Comparison of ENCODE assay signal across 1 cellular context in genomic region chr12:93743229-93743998, GRCh38.
TF ChIP-seq lines count a peak whose summit lies in the region.

No MANE protein-coding gene starts in this region.

TF ChIP-seq in H1, 55 proteins besides CTCF, POLR2A, EP300 and RAD21:
- TF ChIP-seq CEBPB (IDR thresholded peaks at IDR 0.05; ENCODE audit: low read depth, low read length) (no peak), SP1 (IDR thresholded peaks at IDR 0.05; ENCODE audit: low read depth, low read length) (no peak), NRF1 (IDR thresholded peaks at IDR 0.05; ENCODE audit: low read depth, low read length) (no peak), POU5F1 (IDR thresholded peaks at IDR 0.05; ENCODE audit: low read depth, low read length) (no peak), TAF1 (IDR thresholded peaks at IDR 0.05; ENCODE audit: low read depth, low read length) (no peak), CREB1 (IDR thresholded peaks at IDR 0.05) (no peak), GTF2F1 (IDR thresholded peaks at IDR 0.05; ENCODE audit: borderline replicate concordance, low read depth, low read length) (no peak), KDM4A (IDR thresholded peaks at IDR 0.05; ENCODE audit: low read depth, low read length, severe bottlenecking) (no peak), KDM5A (IDR thresholded peaks at IDR 0.05; ENCODE audit: low read length) (no peak), POLR2AphosphoS5 (IDR thresholded peaks at IDR 0.05; ENCODE audit: low read depth, low read length) (no peak), TAF7 (optimal IDR thresholded peaks at IDR 0.05; ENCODE audit: borderline replicate concordance, low read depth, low read length) (no peak), SIX5 (IDR thresholded peaks at IDR 0.05; ENCODE audit: low read depth, low read length) (no peak), FOSL1 (IDR thresholded peaks at IDR 0.05; ENCODE audit: insufficient read depth, low read depth, low read length) (no peak)
